ENCODE assay signal across 28 cellular contexts in the genomic region with DNA sequence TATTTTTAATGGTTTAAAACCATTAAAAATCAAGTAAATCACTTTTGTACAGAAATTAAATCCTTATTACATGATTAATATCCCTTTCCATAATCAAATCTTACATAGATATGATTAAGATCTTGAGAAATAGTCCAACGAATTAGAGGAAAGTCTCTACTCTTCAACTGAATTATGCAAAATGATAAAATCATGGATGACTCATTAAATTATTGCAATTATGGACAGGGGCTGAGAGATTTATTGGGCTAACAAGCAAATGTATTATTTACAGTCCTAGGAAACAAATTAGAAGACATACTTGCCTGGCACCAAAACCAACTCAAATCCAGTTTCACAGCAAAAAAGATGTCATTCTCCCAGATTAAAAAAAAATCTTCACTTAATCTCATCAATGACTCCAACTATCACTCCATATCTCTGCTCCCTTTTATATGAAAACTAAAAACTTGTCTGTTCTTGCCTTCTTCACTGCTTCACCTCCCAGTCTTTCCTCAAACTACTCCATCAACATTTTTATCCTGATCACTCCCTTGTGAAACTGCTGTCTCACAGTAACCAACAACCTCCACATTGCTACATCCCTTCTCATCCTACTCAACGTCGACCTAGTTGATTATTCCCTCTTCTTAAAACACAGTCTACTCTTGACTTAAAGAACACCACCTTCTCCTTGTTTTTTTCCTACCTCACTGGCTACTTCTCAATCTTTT. TPM values are rescaled to one million over a fixed set of nuclear protein-coding genes. Genes with fewer than 3 reads are reported as not detected.
DNase-seq lines count a peak whose midpoint lies in the region; ATAC-seq, FAIRE-seq and TF ChIP-seq lines count a peak whose summit lies in the region.
"Had no signal": no experiment of that assay in that cellular context is flagged by ENCODE, and none has a peak within 500 bp of the region (broad histone marks: within the 10 kb centered on the region; RNA-seq: fewer than 3 reads in every experiment).

No MANE protein-coding gene starts in this region.

- FAIRE-seq in keratinocyte (lab: Jason Lieb, UNC): no peak
- FAIRE-seq: A549, GM12892, HepG2, K562, RCC 7860 had no signal

- TF ChIP-seq RAD21 in SK-N-SH (IDR thresholded peaks at IDR 0.05; ENCODE audit: low read length): no peak

- dilution Hi-C loops in keratinocyte (cut with MboI; ENCODE audit: extremely low pct_ligation_motif_present, low sequenced_read_pairs): no loop called here

- H3K36me3 ChIP-seq in SK-N-SH (replicated peaks in 1 of 2; ENCODE audit: control insufficient read depth in 1 of 2, insufficient read depth in 2 of 2, low read length in 1 of 2): no peaks in the 10 kb centered on the region
- H3K36me3 ChIP-seq in keratinocyte (ENCODE audit: control insufficient read depth in 2 of 2, extremely low read depth in 1 of 2, insufficient read depth in 2 of 2, low read length in 2 of 2): no peaks in the 10 kb centered on the region
- H3K36me3 ChIP-seq in smooth muscle cell (ENCODE audit: low read depth): no peaks in the 10 kb centered on the region
- H3K36me3 ChIP-seq: BLaER1 treated with 17β-estradiol and CSF1 and Interleukin-3, amounts not matched to agents 10 nM and 100 nM; SJCRH30 had no signal

- peak in 1 of 2 experiments; percentile 35; a peak in 2 of 4 replicates for TF ChIP-seq EP300 in SK-N-SH (IDR thresholded peaks at IDR 0.05; ENCODE audit: borderline replicate concordance in 1 of 2, low read depth in 1 of 2, low read length in 1 of 2)

- WGBS in SK-N-SH (ENCODE audit: low lambda C conversion rate): 66% methylated on average over 3 of the region's 3 CpGs
- WGBS in smooth muscle cell (ENCODE audit: low lambda C conversion rate): 84% methylated on average over 3 of the region's 3 CpGs

- H3K79me2 ChIP-seq in SK-N-SH (ENCODE audit: insufficient read depth) (no peaks in the 10 kb centered on the region), keratinocyte (ENCODE audit: control insufficient read depth, insufficient read depth, low read length) (no peaks in the 10 kb centered on the region), smooth muscle cell (ENCODE audit: low read depth) (no peaks in the 10 kb centered on the region)

- H3K4me2 ChIP-seq in SK-N-SH (no peak overlapping the region), keratinocyte (ENCODE audit: control insufficient read depth, extremely low read depth, insufficient read depth, low read depth, low read length) (peak overlapping the region; percentile 57), smooth muscle cell (peak overlapping the region; percentile 20)
- H3K4me2 ChIP-seq: A549; BLaER1 treated with 17β-estradiol and CSF1 and Interleukin-3, amounts not matched to agents 10 nM and 100 nM had no signal

- H4K20me1 ChIP-seq in SK-N-SH (ENCODE audit: insufficient read depth): no peaks in the 10 kb centered on the region
- H4K20me1 ChIP-seq in keratinocyte (ENCODE audit: control insufficient read depth, extremely low read depth, insufficient read depth, low read length): no peaks in the 10 kb centered on the region
- H4K20me1 ChIP-seq in smooth muscle cell (ENCODE audit: low read depth): no peaks in the 10 kb centered on the region
- H4K20me1 ChIP-seq: BLaER1 treated with 17β-estradiol and CSF1 and Interleukin-3, amounts not matched to agents 10 nM and 100 nM had no signal

- no peaks in the 10 kb centered on the region for H3K9me3 ChIP-seq in SK-N-SH
- no peaks in the 10 kb centered on the region for H3K9me3 ChIP-seq in keratinocyte (ENCODE audit: control insufficient read depth, low read depth, low read length)
- H3K9me3 ChIP-seq in smooth muscle cell (replicated peaks; ENCODE audit: low read depth): no peaks in the 10 kb centered on the region
- H3K9me3 ChIP-seq: A549; BLaER1 treated with 17β-estradiol and CSF1 and Interleukin-3, amounts not matched to agents 10 nM and 100 nM; Caco-2; SJCRH30 had no signal

- H3F3A ChIP-seq in SK-N-SH (replicated peaks; ENCODE audit: insufficient read depth) (no peaks in the 10 kb centered on the region), smooth muscle cell (ENCODE audit: low read depth) (no peaks in the 10 kb centered on the region)

- H3K4me3 ChIP-seq in SK-N-SH (ENCODE audit: low read depth in 2 of 2, low read length in 1 of 2): no peak overlapping the region
- no peak overlapping the region for H3K4me3 ChIP-seq in choroid plexus epithelial cell (ENCODE audit: low read depth, low read length)
- no peak overlapping the region for H3K4me3 ChIP-seq in keratinocyte (ENCODE audit: control insufficient read depth in 2 of 3, extremely low read depth in 1 of 3, insufficient read depth in 2 of 3, low read depth in 1 of 3, low read length in 3 of 3)
- no peak overlapping the region for H3K4me3 ChIP-seq in smooth muscle cell
- H3K4me3 ChIP-seq: A549; BLaER1 treated with 17β-estradiol and CSF1 and Interleukin-3, amounts not matched to agents 10 nM and 100 nM; GM23248; K562; SJCRH30 had no signal

- 0 out of 4 replicates have a peak, but pooled peaks cover 0 to 4% of the 10 kb centered on the region in 2 experiments for H3K4me1 ChIP-seq in SK-N-SH (ENCODE audit: control insufficient read depth in 1 of 2, insufficient read depth in 2 of 2, low read depth in 1 of 2, low read length in 1 of 2)
- peaks cover 12% of the 10 kb centered on the region for H3K4me1 ChIP-seq in keratinocyte (ENCODE audit: control insufficient read depth, extremely low read depth, insufficient read depth, low read length)
- no peaks in the 10 kb centered on the region for H3K4me1 ChIP-seq in smooth muscle cell (ENCODE audit: low read depth)
- H3K4me1 ChIP-seq: A549; BLaER1 treated with 17β-estradiol and CSF1 and Interleukin-3, amounts not matched to agents 10 nM and 100 nM; Caco-2 had no signal

- no peaks in the 10 kb centered on the region for H3K9me2 ChIP-seq in SK-N-SH

- TF ChIP-seq CTCF in SK-N-SH (IDR thresholded peaks at IDR 0.05): no peak
- TF ChIP-seq CTCF in choroid plexus epithelial cell (conservative IDR thresholded peaks at IDR 0.05; ENCODE audit: low read depth, low read length): no peak
- no peak for TF ChIP-seq CTCF in keratinocyte (optimal IDR thresholded peaks at IDR 0.05 in 1 of 3, IDR thresholded peaks at IDR 0.05 in 1 of 3, conservative IDR thresholded peaks at IDR 0.05 in 1 of 3; ENCODE audit: extremely low read depth in 1 of 3, insufficient read depth in 2 of 3, low read length in 3 of 3)
- TF ChIP-seq CTCF in smooth muscle cell (IDR thresholded peaks at IDR 0.05; ENCODE audit: borderline replicate concordance, insufficient read depth, poor library complexity, severe bottlenecking): no peak

- peak overlapping the region in 1 of 2 experiments; percentile 56; a peak in 1 of 4 replicates for H3K27ac ChIP-seq in SK-N-SH (ENCODE audit: low read depth in 2 of 2, low read length in 1 of 2)
- no peak overlapping the region for H3K27ac ChIP-seq in keratinocyte (ENCODE audit: control insufficient read depth, insufficient read depth, low read length)
- H3K27ac ChIP-seq in smooth muscle cell (ENCODE audit: low read depth): peak overlapping the region; percentile 16
- H3K27ac ChIP-seq: A549; BLaER1 treated with 17β-estradiol and CSF1 and Interleukin-3, amounts not matched to agents 10 nM and 100 nM; GM23248; SJCRH30 had no signal

- DNase-seq in SK-N-SH (no peak), choroid plexus epithelial cell (ENCODE audit: low read depth) (peak; percentile 15), keratinocyte (ENCODE audit: low read depth, low spot score) (no peak), smooth muscle cell (lab: John Stamatoyannopoulos, UW; ENCODE audit: unreplicated experiment) (no peak), NCI-H69 (lab: John Stamatoyannopoulos, UW) (no peak), epidermal melanocyte (ENCODE audit: insufficient read length, low spot score) (no peak)
- DNase-seq: AML-193; Caco-2; CD4-positive, alpha-beta memory T cell; DMS79 treated with DMSO at 0.1 percent for 48 hours; GF-D8; GM23248; H7; MV-4-11; NCI-H1105; NCI-H1436 treated with DMSO at 0.1 percent for 48 hours; NCI-H1930; NCI-H2107; NCI-H524; NCI-H774; SJCRH30 had no signal

- CTCF ChIA-PET in SK-N-SH (lab: Yijun Ruan, JAX): no interaction called here

- POLR2A ChIA-PET in SK-N-SH (lab: Yijun Ruan, JAX): no interaction called here

- H3K27me3 ChIP-seq in SK-N-SH (ENCODE audit: insufficient read depth): no peaks in the 10 kb centered on the region
- H3K27me3 ChIP-seq in keratinocyte (ENCODE audit: control insufficient read depth, extremely low read depth, insufficient read depth, low read length): no peaks in the 10 kb centered on the region
- H3K27me3 ChIP-seq in smooth muscle cell (ENCODE audit: low read depth): no peaks in the 10 kb centered on the region
- H3K27me3 ChIP-seq: BLaER1 treated with 17β-estradiol and CSF1 and Interleukin-3, amounts not matched to agents 10 nM and 100 nM; SJCRH30 had no signal

- no peaks in the 10 kb centered on the region for H3K9me1 ChIP-seq in keratinocyte (ENCODE audit: control insufficient read depth, extremely low read depth, insufficient read depth, low read length)

- ATAC-seq in GM21737 (IDR thresholded peaks at IDR 0.05; ENCODE audit: unreplicated experiment): no peak
- ATAC-seq: A549, HepG2, K562 had no signal

- H3K9ac ChIP-seq in SK-N-SH: no peak overlapping the region
- no peak overlapping the region for H3K9ac ChIP-seq in keratinocyte (ENCODE audit: control insufficient read depth, extremely low read depth, insufficient read depth, low read length)
- H3K9ac ChIP-seq in smooth muscle cell (ENCODE audit: low read depth): no peak overlapping the region
- H3K9ac ChIP-seq: BLaER1 treated with 17β-estradiol and CSF1 and Interleukin-3, amounts not matched to agents 10 nM and 100 nM; GM23248 had no signal

- H2AFZ ChIP-seq in SK-N-SH (ENCODE audit: low read depth) (no peak overlapping the region), keratinocyte (ENCODE audit: control insufficient read depth, low read length) (peak overlapping the region; percentile 80), smooth muscle cell (ENCODE audit: low read depth) (peak overlapping the region; percentile 44)
- H2AFZ ChIP-seq: GM23248 had no signal

TF ChIP-seq in SK-N-SH, 30 proteins besides CTCF, POLR2A, EP300 and RAD21 (continues in another document):
- 0 out of 2 replicates have a peak, but pooled peaks have one; percentile 29 for TF ChIP-seq FOXM1 (IDR thresholded peaks at IDR 0.05; ENCODE audit: low read depth)
- TF ChIP-seq JUND (IDR thresholded peaks at IDR 0.05): peak; percentile 66

RNA-seq across cellular contexts. Expression of gene DDX60, which starts 18.4 kb away (rescaled TPM):
- polyA plus RNA-seq in SK-N-SH (2012; rRNA removed): 2.7 and 3.1 TPM in 2 replicates
- polyA plus RNA-seq in SK-N-SH (2012; cell fraction: cytosol; rRNA removed): 3.7 TPM in 2 replicates
- polyA plus RNA-seq in SK-N-SH (2012; cell fraction: nucleus; rRNA removed): 2.4 and 4.9 TPM in 2 replicates
- polyA plus RNA-seq in keratinocyte: 33.1 to 44.6 TPM (median 38.9 TPM) in 3 replicates
- polyA plus RNA-seq in keratinocyte (2011; ENCODE audit: low read depth): 7.0 TPM
- polyA plus RNA-seq in keratinocyte (2011; cell fraction: cytosol; rRNA removed): 12.0 and 23.0 TPM in 2 replicates
- 40.6 and 54.1 TPM in 2 replicates for polyA plus RNA-seq in keratinocyte (2011; cell fraction: nucleus; rRNA removed)
- 2.4 and 26.9 TPM in 2 replicates for polyA plus RNA-seq in keratinocyte (2012; ENCODE audit: low replicate concordance)
- polyA minus RNA-seq in keratinocyte: 8.8 to 82.5 TPM (median 74.1 TPM) in 3 replicates
- 24.9 TPM for polyA minus RNA-seq in keratinocyte (2011; cell fraction: cytosol; rRNA and poly(A)+ RNA removed)
- 43.4 and 95.2 TPM in 2 replicates for polyA minus RNA-seq in keratinocyte (2011; cell fraction: nucleus; rRNA and poly(A)+ RNA removed)
- total RNA-seq in smooth muscle cell: 6.5 and 6.7 TPM in 2 replicates
- 0.24 and 0.87 TPM in 2 replicates for polyA plus RNA-seq in smooth muscle cell
- polyA plus RNA-seq: HepG2 had no signal
